In genomic region chr19:2237869-2238153, GRCh38 we compare ENCODE assay signal across 8 cellular contexts. TPM values are rescaled to one million over a fixed set of nuclear protein-coding genes. Genes with fewer than 3 reads are reported as not detected.
DNase-seq lines count a peak whose midpoint lies in the region; FAIRE-seq and TF ChIP-seq lines count a peak whose summit lies in the region.

No MANE protein-coding gene starts in this region.

- H3K9me2 ChIP-seq in PC-9 (ENCODE audit: insufficient read depth) = no peaks in the 10 kb centered on the region

- peak overlapping the region; percentile 78 for H3K4me3 Mint-ChIP-seq in Calu3 (ENCODE audit: low read depth, unreplicated experiment)

- BruUV-seq in Calu3 (replicated peaks; lab: Mats Ljungman, UMichigan) (no TSS peak), PC-9 (replicated peaks; lab: Mats Ljungman, UMichigan) (TSS peak; percentile 57), endothelial cell of umbilical vein (replicated peaks; lab: Mats Ljungman, UMichigan) (no TSS peak)

- no peak for DNase-seq in Calu3
- DNase-seq in PC-9 = no peak
- DNase-seq in endothelial cell of umbilical vein (ENCODE audit: low read depth, low spot score) = no peak
- DNase-seq in KG1 (lab: John Stamatoyannopoulos, UW) = no peak
- DNase-seq in NCI-H345 (lab: John Stamatoyannopoulos, UW) = no peak
- no peak for DNase-seq in GM20000 (ENCODE audit: low spot score)
- DNase-seq in posterior vena cava (ENCODE audit: low spot score) = no peak

- H3K27me3 ChIP-seq in PC-9 (ENCODE audit: insufficient read depth, low read depth) = no peaks in the 10 kb centered on the region
- H3K27me3 ChIP-seq in endothelial cell of umbilical vein (ENCODE audit: control insufficient read depth in 2 of 2, insufficient read depth in 2 of 2, low read length in 2 of 2) = no peaks in the 10 kb centered on the region
- H3K27me3 ChIP-seq in parathyroid adenoma (ENCODE audit: control insufficient read depth, insufficient read depth, low read length) = no peaks in the 10 kb centered on the region

- FAIRE-seq in endothelial cell of umbilical vein (lab: Jason Lieb, UNC) = no peak

- TF ChIP-seq CTCF in Calu3 (IDR thresholded peaks at IDR 0.05; ENCODE audit: unreplicated experiment) (no peak), PC-9 (conservative IDR thresholded peaks at IDR 0.05) (no peak), endothelial cell of umbilical vein (IDR thresholded peaks at IDR 0.05; ENCODE audit: extremely low read depth in 1 of 2, insufficient read depth in 1 of 2, low read depth in 1 of 2, low read length in 2 of 2) (no peak), parathyroid adenoma (IDR thresholded peaks at IDR 0.05) (no peak), GM20000 (IDR thresholded peaks at IDR 0.05; ENCODE audit: extremely low read depth, missing control alignments) (no peak)

- CTCF ChIA-PET in Calu3 (lab: Charles Lee) = interaction anchor here (1.1 kb wide), 1 partner anchor 82 kb away, joined by 3 read pairs; no protein-coding TSS in a partner anchor
- CTCF ChIA-PET in PC-9 (lab: Charles Lee) = interaction anchor here (0.9 kb wide), 1 partner anchor 399 kb away, joined by 10 read pairs; no protein-coding TSS in a partner anchor
- CTCF ChIA-PET in endothelial cell of umbilical vein (lab: Charles Lee) = interaction anchor here (1.1 to 4.8 kb wide), 5 partner anchors 16 to 82 kb away, joined by 3 to 40 read pairs (median 17); no protein-coding TSS in a partner anchor

- no peaks in the 10 kb centered on the region for H3K9me1 ChIP-seq in endothelial cell of umbilical vein (replicated peaks; ENCODE audit: control insufficient read depth, extremely low read depth, insufficient read depth, low read length)

- H3K27me3 Mint-ChIP-seq in Calu3 (ENCODE audit: unreplicated experiment) = no peaks in the 10 kb centered on the region

- dilution Hi-C loops in endothelial cell of umbilical vein (cut with MboI; ENCODE audit: extremely low pct_ligation_motif_present, low sequenced_read_pairs) = no loop called here

- H3K4me1 Mint-ChIP-seq in Calu3 (ENCODE audit: low read depth, unreplicated experiment) = peaks cover 36% of the 10 kb centered on the region

- H3F3A ChIP-seq in PC-9 (ENCODE audit: insufficient read depth, low read depth) = peaks cover 9% of the 10 kb centered on the region; the same call in 1 of the 2 replicates

- no peak overlapping the region for H3K9ac ChIP-seq in endothelial cell of umbilical vein (replicated peaks; ENCODE audit: extremely low read depth, insufficient read depth, low read length)
- H3K9ac ChIP-seq in parathyroid adenoma = no peak overlapping the region

- H3K4me3 ChIP-seq in PC-9 (peak overlapping the region; percentile 82), endothelial cell of umbilical vein (replicated peaks in 1 of 3; ENCODE audit: insufficient read depth in 1 of 3, low read depth in 1 of 3, low read length in 3 of 3) (peak overlapping the region in 2 of 3 experiments; percentile 56 to 64), parathyroid adenoma (ENCODE audit: low read depth, low read length) (peak overlapping the region; percentile 94)

- POLR2A ChIA-PET in PC-9 (lab: Charles Lee; ENCODE audit: unreplicated experiment) = interaction anchor here (0.5 kb wide), 1 partner anchor 550 kb away, joined by 3 read pairs; no protein-coding TSS in a partner anchor
- POLR2A ChIA-PET in endothelial cell of umbilical vein (lab: Charles Lee) = no interaction called here

- TF ChIP-seq POLR2A in endothelial cell of umbilical vein (IDR thresholded peaks at IDR 0.05; ENCODE audit: low read depth, low read length) = no peak

- peaks cover 15% of the 10 kb centered on the region for H3K4me1 ChIP-seq in PC-9 (replicated peaks; ENCODE audit: insufficient read depth)
- peaks cover 45% of the 10 kb centered on the region for H3K4me1 ChIP-seq in endothelial cell of umbilical vein (ENCODE audit: control insufficient read depth, extremely low read depth, insufficient read depth, low read length)
- H3K4me1 ChIP-seq in parathyroid adenoma = peaks cover 12% of the 10 kb centered on the region

- intact Hi-C loops in Calu3 (cut with micrococcal nuclease; ENCODE audit: unreplicated experiment) = loop anchor here (5.0 to 10.0 kb wide), 2 partner anchors 34 to 83 kb away; partner anchors contain the start of gene AP3D1
- intact Hi-C loops in PC-9 (cut with micrococcal nuclease; ENCODE audit: unreplicated experiment) = loop anchor here (10.0 kb wide), 1 partner anchor 227 kb away; no protein-coding TSS in a partner anchor
- intact Hi-C loops in endothelial cell of umbilical vein (cut with micrococcal nuclease) = loop anchor here (2.0 to 5.0 kb wide), 4 partner anchors 69 to 799 kb away; partner anchors contain the start of gene TIMM13
- intact Hi-C loops in posterior vena cava (cut with DNase I) = loop anchor here in 1 of 2 donors (1.0 to 10.0 kb wide), 2 partner anchors 14 to 83 kb away; partner anchors contain the start of gene AP3D1

- H3K27ac Mint-ChIP-seq in Calu3 (ENCODE audit: unreplicated experiment) = peak overlapping the region; percentile 73

- H4K20me1 ChIP-seq in PC-9 (ENCODE audit: insufficient read depth) = peaks cover 55% of the 10 kb centered on the region
- H4K20me1 ChIP-seq in endothelial cell of umbilical vein (replicated peaks; ENCODE audit: control insufficient read depth, extremely low read depth, insufficient read depth, low read length) = no peaks in the 10 kb centered on the region

- H3K4me2 ChIP-seq in PC-9 = peak overlapping the region; percentile 93
- H3K4me2 ChIP-seq in endothelial cell of umbilical vein (ENCODE audit: insufficient read depth, low read length) = peak overlapping the region; percentile 93
- peak overlapping the region; percentile 100 for H3K4me2 ChIP-seq in parathyroid adenoma (ENCODE audit: low read length)

- peaks cover 70% of the 10 kb centered on the region for H3K36me3 Mint-ChIP-seq in Calu3 (ENCODE audit: insufficient read depth, unreplicated experiment)

- H2AFZ ChIP-seq in PC-9 (no peak overlapping the region), endothelial cell of umbilical vein (ENCODE audit: low read depth, low read length) (no peak overlapping the region), parathyroid adenoma (no peak overlapping the region)

- H3K36me3 ChIP-seq in PC-9 (ENCODE audit: low read depth) (no peaks in the 10 kb centered on the region), endothelial cell of umbilical vein (ENCODE audit: control insufficient read depth in 2 of 2, extremely low read depth in 1 of 2, insufficient read depth in 2 of 2, low read length in 2 of 2) (peaks cover 0 to 11% of the 10 kb centered on the region in 2 experiments), parathyroid adenoma (ENCODE audit: control insufficient read depth, insufficient read depth, low read length) (no peaks in the 10 kb centered on the region)

- H3K27ac ChIP-seq in PC-9 (0 out of 2 replicates have a peak overlapping the region, but pooled peaks have one; percentile 83), endothelial cell of umbilical vein (ENCODE audit: insufficient read depth, low read depth, low read length) (no peak overlapping the region), parathyroid adenoma (no peak overlapping the region)

- H3K79me2 ChIP-seq in PC-9 (ENCODE audit: low read depth) = peaks cover 85% of the 10 kb centered on the region
- peaks cover 82% of the 10 kb centered on the region for H3K79me2 ChIP-seq in endothelial cell of umbilical vein (ENCODE audit: control insufficient read depth, insufficient read depth, low read length)
- H3K79me2 ChIP-seq in parathyroid adenoma = peaks cover 64% of the 10 kb centered on the region

- H3K9me3 Mint-ChIP-seq in Calu3 (ENCODE audit: low read depth, unreplicated experiment) = no peaks in the 10 kb centered on the region

- H3K9me3 ChIP-seq in PC-9 (ENCODE audit: insufficient read depth, low read depth) = no peaks in the 10 kb centered on the region
- no peaks in the 10 kb centered on the region for H3K9me3 ChIP-seq in endothelial cell of umbilical vein (replicated peaks; ENCODE audit: control insufficient read depth, insufficient read depth, low read length)
- H3K9me3 ChIP-seq in parathyroid adenoma (ENCODE audit: control insufficient read depth, low read length) = no peaks in the 10 kb centered on the region

RNA-seq across cellular contexts. Expression of gene SF3A2, which starts 1.2 kb away (rescaled TPM):
- total RNA-seq in Calu3 (2022) = 83.0 and 83.6 TPM in 2 replicates
- total RNA-seq in PC-9 (2021) = 73.5 and 83.0 TPM in 2 replicates
- total RNA-seq in endothelial cell of umbilical vein = 140 and 164 TPM in 2 replicates
- polyA plus RNA-seq in endothelial cell of umbilical vein = 19.1 and 21.5 TPM in 2 replicates
- 37.2 and 46.9 TPM in 2 replicates for polyA plus RNA-seq in endothelial cell of umbilical vein (2011; cell fraction: cytosol; rRNA removed)
- polyA plus RNA-seq in endothelial cell of umbilical vein (2011; cell fraction: nucleus; rRNA removed) = 97.6 and 105 TPM in 2 replicates
- 94.8 and 130 TPM in 2 replicates for polyA plus RNA-seq in endothelial cell of umbilical vein (2012)
- 27.4 and 29.2 TPM in 2 replicates for polyA minus RNA-seq in endothelial cell of umbilical vein
- polyA minus RNA-seq in endothelial cell of umbilical vein (2011; cell fraction: cytosol; rRNA and poly(A)+ RNA removed) = 44.2 TPM
- polyA minus RNA-seq in endothelial cell of umbilical vein (2011; cell fraction: nucleus; rRNA and poly(A)+ RNA removed) = 50.4 and 106 TPM in 2 replicates
- total RNA-seq in posterior vena cava = 10 to 100 TPM; 35.0 to 36.6 TPM

RNA-seq across cellular contexts. Expression of gene PLEKHJ1, which starts 1.7 kb away (rescaled TPM):
- total RNA-seq in Calu3 (2022) (38.7 and 43.5 TPM in 2 replicates), PC-9 (2021) (38.6 and 45.9 TPM in 2 replicates), endothelial cell of umbilical vein (73.4 and 82.4 TPM in 2 replicates), posterior vena cava (10 to 100 TPM; 24.3 to 27.6 TPM)
- 115 and 125 TPM in 2 replicates for polyA plus RNA-seq in endothelial cell of umbilical vein
- 63.1 and 87.2 TPM in 2 replicates for polyA plus RNA-seq in endothelial cell of umbilical vein (2011; cell fraction: cytosol; rRNA removed)
- polyA plus RNA-seq in endothelial cell of umbilical vein (2011; cell fraction: nucleus; rRNA removed) = 104 and 112 TPM in 2 replicates
- 53.4 and 75.6 TPM in 2 replicates for polyA plus RNA-seq in endothelial cell of umbilical vein (2012)
- polyA minus RNA-seq in endothelial cell of umbilical vein = 30.6 and 42.7 TPM in 2 replicates
- polyA minus RNA-seq in endothelial cell of umbilical vein (2011; cell fraction: cytosol; rRNA and poly(A)+ RNA removed) = 21.8 TPM
- polyA minus RNA-seq in endothelial cell of umbilical vein (2011; cell fraction: nucleus; rRNA and poly(A)+ RNA removed) = 15.4 and 15.6 TPM in 2 replicates

RNA-seq across cellular contexts. Expression of gene AMH, which starts 11.3 kb away (rescaled TPM):
- total RNA-seq in Calu3 (2022) (3.7 and 5.0 TPM in 2 replicates), PC-9 (2021) (6.9 and 8.1 TPM in 2 replicates), endothelial cell of umbilical vein (7.5 and 9.6 TPM in 2 replicates), posterior vena cava (1 to 10 TPM in 1 of 2 donors, under 1 TPM in 1; 0.46 to 1.1 TPM)
- 3.3 and 4.3 TPM in 2 replicates for polyA plus RNA-seq in endothelial cell of umbilical vein
- polyA plus RNA-seq in endothelial cell of umbilical vein (2011; cell fraction: cytosol; rRNA removed) = 0.37 and 0.86 TPM in 2 replicates
- polyA plus RNA-seq in endothelial cell of umbilical vein (2011; cell fraction: nucleus; rRNA removed) = 22.0 and 22.7 TPM in 2 replicates
- 1.9 and 2.9 TPM in 2 replicates for polyA plus RNA-seq in endothelial cell of umbilical vein (2012)
- 0.80 and 0.98 TPM in 2 replicates for polyA minus RNA-seq in endothelial cell of umbilical vein
- polyA minus RNA-seq in endothelial cell of umbilical vein (2011; cell fraction: cytosol; rRNA and poly(A)+ RNA removed) = 3.6 TPM
- polyA minus RNA-seq in endothelial cell of umbilical vein (2011; cell fraction: nucleus; rRNA and poly(A)+ RNA removed) = 4.2 and 6.6 TPM in 2 replicates

RNA-seq across cellular contexts. Expression of gene JSRP1, which starts 18.4 kb away (rescaled TPM):
- total RNA-seq in Calu3 (2022) (0.73 TPM in 1 of 2 replicates, not detected in the other), PC-9 (2021) (1.1 and 1.4 TPM in 2 replicates), endothelial cell of umbilical vein (not detected in 2 replicates), posterior vena cava (not detected)
- not detected in 2 replicates for polyA plus RNA-seq in endothelial cell of umbilical vein
- polyA plus RNA-seq in endothelial cell of umbilical vein (2011; cell fraction: cytosol; rRNA removed) = not detected in 2 replicates
- polyA plus RNA-seq in endothelial cell of umbilical vein (2011; cell fraction: nucleus; rRNA removed) = not detected in 2 replicates
- 0.21 TPM in 1 of 2 replicates, not detected in the other for polyA plus RNA-seq in endothelial cell of umbilical vein (2012)
- not detected in 2 replicates for polyA minus RNA-seq in endothelial cell of umbilical vein
- polyA minus RNA-seq in endothelial cell of umbilical vein (2011; cell fraction: cytosol; rRNA and poly(A)+ RNA removed) = not detected
- polyA minus RNA-seq in endothelial cell of umbilical vein (2011; cell fraction: nucleus; rRNA and poly(A)+ RNA removed) = not detected in 2 replicates

RNA-seq across cellular contexts. Expression of gene PEAK3, which starts 44.2 kb away (rescaled TPM):
- not detected in 2 replicates for total RNA-seq in Calu3 (2022)
- total RNA-seq in PC-9 (2021) = not detected in 2 replicates
- total RNA-seq in endothelial cell of umbilical vein = not detected in 2 replicates
- polyA plus RNA-seq in endothelial cell of umbilical vein = 0.03 TPM in 1 of 2 replicates, not detected in the other
- not detected in 2 replicates for polyA plus RNA-seq in endothelial cell of umbilical vein (2011; cell fraction: cytosol; rRNA removed)
- polyA plus RNA-seq in endothelial cell of umbilical vein (2011; cell fraction: nucleus; rRNA removed) = not detected in 2 replicates
- not detected in 2 replicates for polyA plus RNA-seq in endothelial cell of umbilical vein (2012)
- not detected in 2 replicates for polyA minus RNA-seq in endothelial cell of umbilical vein
- not detected for polyA minus RNA-seq in endothelial cell of umbilical vein (2011; cell fraction: cytosol; rRNA and poly(A)+ RNA removed)
- not detected in 2 replicates for polyA minus RNA-seq in endothelial cell of umbilical vein (2011; cell fraction: nucleus; rRNA and poly(A)+ RNA removed)
- 1 to 10 TPM in 1 of 2 donors, under 1 TPM in 1; 0.90 to 2.0 TPM for total RNA-seq in posterior vena cava
